ENCODE assay signal across 15 cellular contexts in genomic region chr5:39503148-39503547, GRCh38.
A peak's percentile ranks its signal among the peaks of the same experiment; 100 is the strongest.
DNase-seq lines count a peak whose midpoint lies in the region; ATAC-seq and TF ChIP-seq lines count a peak whose summit lies in the region.
"Had no signal": no experiment of that assay in that cellular context is flagged by ENCODE, and none has a peak within 500 bp of the region (broad histone marks: within the 10 kb centered on the region; RNA-seq: fewer than 3 reads in every experiment).

No MANE protein-coding gene starts in this region.

- intact Hi-C loops in naive thymus-derived CD4-positive, alpha-beta T cell (cut with micrococcal nuclease): no loop called here

- CTCF ChIA-PET in naive thymus-derived CD4-positive, alpha-beta T cell (lab: Charles Lee): no interaction called here

- H3K27ac ChIP-seq in naive thymus-derived CD4-positive, alpha-beta T cell (ENCODE audit: low read depth, low read length): no peak overlapping the region

- no peaks in the 10 kb centered on the region for H3K9me3 ChIP-seq in naive thymus-derived CD4-positive, alpha-beta T cell (ENCODE audit: control insufficient read depth in 2 of 3, low read length in 3 of 3)

- H3K4me1 Mint-ChIP-seq in naive thymus-derived CD4-positive, alpha-beta T cell: peaks cover 0 to 4% (median 0%) of the 10 kb centered on the region in 7 donors

- H3K4me3 Mint-ChIP-seq in naive thymus-derived CD4-positive, alpha-beta T cell: no peak overlapping the region
- H3K4me3 Mint-ChIP-seq: type B pancreatic cell had no signal

- H3K9me3 Mint-ChIP-seq in naive thymus-derived CD4-positive, alpha-beta T cell: peaks cover 0 to 1% (median 0%) of the 10 kb centered on the region in 11 donors

- H3K36me3 Mint-ChIP-seq in naive thymus-derived CD4-positive, alpha-beta T cell: no peaks in the 10 kb centered on the region
- H3K36me3 Mint-ChIP-seq: type B pancreatic cell had no signal

- no peak overlapping the region for H3K27ac Mint-ChIP-seq in naive thymus-derived CD4-positive, alpha-beta T cell
- H3K27ac Mint-ChIP-seq: type B pancreatic cell had no signal

- no peak overlapping the region for H3K4me3 ChIP-seq in fibroblast of the aortic adventitia (ENCODE audit: low read depth, low read length)
- no peak overlapping the region for H3K4me3 ChIP-seq in naive thymus-derived CD4-positive, alpha-beta T cell (ENCODE audit: low read length)

- POLR2A ChIA-PET in naive thymus-derived CD4-positive, alpha-beta T cell (lab: Charles Lee): no interaction called here

- H3K27me3 ChIP-seq in naive thymus-derived CD4-positive, alpha-beta T cell (ENCODE audit: control insufficient read depth in 2 of 2, insufficient read depth in 2 of 2, low read length in 2 of 2): no peaks in the 10 kb centered on the region

- TF ChIP-seq CTCF in fibroblast of the aortic adventitia (IDR thresholded peaks at IDR 0.05; ENCODE audit: insufficient read depth, low read length): no peak

- H3K4me1 ChIP-seq in naive thymus-derived CD4-positive, alpha-beta T cell (ENCODE audit: control insufficient read depth in 2 of 2, insufficient read depth in 2 of 2, low read length in 2 of 2): no peaks in the 10 kb centered on the region

- H3K36me3 ChIP-seq in naive thymus-derived CD4-positive, alpha-beta T cell (ENCODE audit: control insufficient read depth in 2 of 3, insufficient read depth in 3 of 3, low read length in 3 of 3): no peaks in the 10 kb centered on the region

- peaks cover 9 to 35% (median 16%) of the 10 kb centered on the region in 5 donors for H3K27me3 Mint-ChIP-seq in naive thymus-derived CD4-positive, alpha-beta T cell
- H3K27me3 Mint-ChIP-seq: type B pancreatic cell had no signal

- DNase-seq in AG08395 (ENCODE audit: low spot score) (peak; percentile 53), NOMO-1 treated with dmso at 0.1 percent for 144 hours (lab: John Stamatoyannopoulos, UW; ENCODE audit: unreplicated experiment) (peak; percentile 92), fibroblast of the aortic adventitia (ENCODE audit: low read depth) (peak; percentile 87), germinal center (ENCODE audit: low spot score) (no peak), NCI-H146 treated with DMSO at 0.1 percent for 48 hours (lab: John Stamatoyannopoulos, UW; ENCODE audit: unreplicated experiment) (no peak)
- DNase-seq in naive thymus-derived CD4-positive, alpha-beta T cell: no peak
- no peak for DNase-seq in stimulated activated CD4-positive, alpha-beta T cell treated with anti-CD3 and anti-CD28 coated beads, Interleukin-4, amount 100 ng/mL, for 1 hour
- DNase-seq: activated CD4-positive, alpha-beta T cell treated with anti-CD3 and anti-CD28 coated beads for 1 hour; activated T-cell treated with anti-CD3 and anti-CD28 coated beads for 4 hours; amygdala; left colon; NCI-H2029 treated with DMSO at 0.1 percent for 48 hours; stimulated activated CD4-positive, alpha-beta T cell treated with anti-CD3 and anti-CD28 coated beads, Interleukin-15, amount 100 ng/mL, for 24 hours had no signal

- peak; percentile 41 for ATAC-seq in naive thymus-derived CD4-positive, alpha-beta T cell
- no peak for ATAC-seq in GM21576 (IDR thresholded peaks at IDR 0.05; ENCODE audit: unreplicated experiment)
- ATAC-seq: left colon had no signal

Comparison
In these comparisons a context has a peak if more than half of its experiments do, and no peak if none do; other contexts are left out.
1. DNase-seq: peak in AG08395 (single experiment), NOMO-1 treated with dmso at 0.1 percent for 144 hours (single experiment) and fibroblast of the aortic adventitia (single experiment); none in naive thymus-derived CD4-positive, alpha-beta T cell (0 of 9), stimulated activated CD4-positive, alpha-beta T cell treated with anti-CD3 and anti-CD28 coated beads, Interleukin-4, amount 100 ng/mL, for 1 hour (single experiment), germinal center (single experiment) and NCI-H146 treated with DMSO at 0.1 percent for 48 hours (single experiment).